In genomic region chr5:109191153-109191558, GRCh38 we compare ENCODE assay signal across 10 cellular contexts.
DNase-seq lines count a peak whose midpoint lies in the region; ATAC-seq and TF ChIP-seq lines count a peak whose summit lies in the region.
"Had no signal": no experiment of that assay in that cellular context is flagged by ENCODE, and none has a peak within 500 bp of the region (broad histone marks: within the 10 kb centered on the region; RNA-seq: fewer than 3 reads in every experiment).

No MANE protein-coding gene starts in this region.

- H3F3A ChIP-seq in SK-N-SH (replicated peaks; ENCODE audit: insufficient read depth) = peaks cover 5% of the 10 kb centered on the region

- H3K36me3 Mint-ChIP-seq in activated T-helper 17 cell treated with anti-CD3 and anti-CD28 coated beads, Interleukin-2, amount 50 U/mL, for 72 hours (ENCODE audit: low read depth) = no peaks in the 10 kb centered on the region

- H2AFZ ChIP-seq in SK-N-SH (ENCODE audit: low read depth) = no peak overlapping the region

- WGBS in SK-N-SH (ENCODE audit: low lambda C conversion rate) = 68% methylated on average over 2 of the region's 2 CpGs

- no peaks in the 10 kb centered on the region for H4K20me1 ChIP-seq in SK-N-SH (ENCODE audit: insufficient read depth)
- H4K20me1 ChIP-seq: BLaER1 had no signal

- ATAC-seq in SK-N-SH treated with all-trans-retinoic acid at 6 μM for 48 hours (peak; percentile 44), HG03025 (IDR thresholded peaks at IDR 0.05; ENCODE audit: low FRiP score, unreplicated experiment) (peak; percentile 57)
- ATAC-seq in activated T-helper 17 cell treated with anti-CD3 and anti-CD28 coated beads, Interleukin-2, amount 50 U/mL, for 72 hours (replicated peaks) = no peak
- ATAC-seq: Panc1 had no signal

- TF ChIP-seq EP300 in SK-N-SH (IDR thresholded peaks at IDR 0.05; ENCODE audit: borderline replicate concordance in 1 of 2, low read depth in 1 of 2, low read length in 1 of 2) = no peak

- no peak for TF ChIP-seq CTCF in SK-N-SH (IDR thresholded peaks at IDR 0.05)

- no peaks in the 10 kb centered on the region for H3K9me3 ChIP-seq in SK-N-SH
- no peaks in the 10 kb centered on the region for H3K9me3 ChIP-seq in SJCRH30 (replicated peaks)
- H3K9me3 ChIP-seq: BLaER1 had no signal

- POLR2A ChIA-PET in SK-N-SH (lab: Yijun Ruan, JAX) = no interaction called here

- H3K4me1 ChIP-seq in SK-N-SH (ENCODE audit: control insufficient read depth in 1 of 2, insufficient read depth in 2 of 2, low read depth in 1 of 2, low read length in 1 of 2) (peaks cover 0 to 9% of the 10 kb centered on the region in 2 experiments; a peak in 1 of 4 replicates), SJCRH30 (no peaks in the 10 kb centered on the region)
- H3K4me1 ChIP-seq: BLaER1 had no signal

- H3K9me3 Mint-ChIP-seq in activated T-helper 17 cell treated with anti-CD3 and anti-CD28 coated beads, Interleukin-2, amount 50 U/mL, for 72 hours = no peaks in the 10 kb centered on the region

- no peak overlapping the region for H3K9ac ChIP-seq in SK-N-SH
- H3K9ac ChIP-seq: BLaER1 had no signal

- no peak overlapping the region for H3K4me2 ChIP-seq in SK-N-SH
- H3K4me2 ChIP-seq: BLaER1 had no signal

- DNase-seq in SK-N-SH (no peak), renal cortical epithelial cell (ENCODE audit: low read depth) (peak; percentile 80), SJCRH30 (no peak), NCI-H1930 (lab: John Stamatoyannopoulos, UW) (no peak), midbrain (lab: John Stamatoyannopoulos, UW) (no peak)

- no peaks in the 10 kb centered on the region for H3K9me2 ChIP-seq in SK-N-SH

- peak overlapping the region; percentile 11 for H3K4me3 Mint-ChIP-seq in activated T-helper 17 cell treated with anti-CD3 and anti-CD28 coated beads, Interleukin-2, amount 50 U/mL, for 72 hours

- H3K27me3 ChIP-seq in SK-N-SH (ENCODE audit: insufficient read depth) (no peaks in the 10 kb centered on the region), SJCRH30 (no peaks in the 10 kb centered on the region)
- H3K27me3 ChIP-seq: BLaER1 had no signal

- peaks cover 4% of the 10 kb centered on the region for H3K4me1 Mint-ChIP-seq in activated T-helper 17 cell treated with anti-CD3 and anti-CD28 coated beads, Interleukin-2, amount 50 U/mL, for 72 hours

- no peak for TF ChIP-seq RAD21 in SK-N-SH (IDR thresholded peaks at IDR 0.05; ENCODE audit: low read length)

- H3K27ac Mint-ChIP-seq in activated T-helper 17 cell treated with anti-CD3 and anti-CD28 coated beads, Interleukin-2, amount 50 U/mL, for 72 hours = peak overlapping the region; percentile 29

- H3K36me3 ChIP-seq in SK-N-SH (replicated peaks in 1 of 2; ENCODE audit: control insufficient read depth in 1 of 2, insufficient read depth in 2 of 2, low read length in 1 of 2) = peaks cover 5 to 6% of the 10 kb centered on the region in 2 experiments
- H3K36me3 ChIP-seq in SJCRH30 = no peaks in the 10 kb centered on the region

- CTCF ChIA-PET in SK-N-SH (lab: Yijun Ruan, JAX) = no interaction called here

- H3K79me2 ChIP-seq in SK-N-SH (ENCODE audit: insufficient read depth) = no peaks in the 10 kb centered on the region

- no peaks in the 10 kb centered on the region for H3K27me3 Mint-ChIP-seq in activated T-helper 17 cell treated with anti-CD3 and anti-CD28 coated beads, Interleukin-2, amount 50 U/mL, for 72 hours

- H3K27ac ChIP-seq in SK-N-SH (ENCODE audit: low read depth in 2 of 2, low read length in 1 of 2) (no peak overlapping the region), SJCRH30 (no peak overlapping the region)
- H3K27ac ChIP-seq: BLaER1 had no signal

- H3K4me3 ChIP-seq in SK-N-SH (ENCODE audit: low read depth in 2 of 2, low read length in 1 of 2) (no peak overlapping the region), SJCRH30 (no peak overlapping the region)
- H3K4me3 ChIP-seq: BLaER1 had no signal

TF ChIP-seq in SK-N-SH treated with all-trans-retinoic acid at 6 μM for 48 hours, 23 proteins besides CTCF, POLR2A, EP300 and RAD21 (continues in another document):
- TF ChIP-seq, protein P1, sequence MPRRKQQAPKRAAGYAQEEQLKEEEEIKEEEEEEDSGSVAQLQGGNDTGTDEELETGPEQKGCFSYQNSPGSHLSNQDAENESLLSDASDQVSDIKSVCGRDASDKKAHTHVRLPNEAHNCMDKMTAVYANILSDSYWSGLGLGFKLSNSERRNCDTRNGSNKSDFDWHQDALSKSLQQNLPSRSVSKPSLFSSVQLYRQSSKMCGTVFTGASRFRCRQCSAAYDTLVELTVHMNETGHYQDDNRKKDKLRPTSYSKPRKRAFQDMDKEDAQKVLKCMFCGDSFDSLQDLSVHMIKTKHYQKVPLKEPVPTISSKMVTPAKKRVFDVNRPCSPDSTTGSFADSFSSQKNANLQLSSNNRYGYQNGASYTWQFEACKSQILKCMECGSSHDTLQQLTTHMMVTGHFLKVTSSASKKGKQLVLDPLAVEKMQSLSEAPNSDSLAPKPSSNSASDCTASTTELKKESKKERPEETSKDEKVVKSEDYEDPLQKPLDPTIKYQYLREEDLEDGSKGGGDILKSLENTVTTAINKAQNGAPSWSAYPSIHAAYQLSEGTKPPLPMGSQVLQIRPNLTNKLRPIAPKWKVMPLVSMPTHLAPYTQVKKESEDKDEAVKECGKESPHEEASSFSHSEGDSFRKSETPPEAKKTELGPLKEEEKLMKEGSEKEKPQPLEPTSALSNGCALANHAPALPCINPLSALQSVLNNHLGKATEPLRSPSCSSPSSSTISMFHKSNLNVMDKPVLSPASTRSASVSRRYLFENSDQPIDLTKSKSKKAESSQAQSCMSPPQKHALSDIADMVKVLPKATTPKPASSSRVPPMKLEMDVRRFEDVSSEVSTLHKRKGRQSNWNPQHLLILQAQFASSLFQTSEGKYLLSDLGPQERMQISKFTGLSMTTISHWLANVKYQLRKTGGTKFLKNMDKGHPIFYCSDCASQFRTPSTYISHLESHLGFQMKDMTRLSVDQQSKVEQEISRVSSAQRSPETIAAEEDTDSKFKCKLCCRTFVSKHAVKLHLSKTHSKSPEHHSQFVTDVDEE (CRISPR knock-in tag; IDR thresholded peaks at IDR 0.05) = no peak
- no peak for TF ChIP-seq ZFP30 (CRISPR knock-in tag; IDR thresholded peaks at IDR 0.05)
- TF ChIP-seq ESRRG (CRISPR knock-in tag; IDR thresholded peaks at IDR 0.05) = no peak
- TF ChIP-seq TOX (CRISPR knock-in tag; IDR thresholded peaks at IDR 0.05; ENCODE audit: borderline replicate concordance) = no peak
- TF ChIP-seq ZC3H10 (CRISPR knock-in tag; IDR thresholded peaks at IDR 0.05) = no peak
- no peak for TF ChIP-seq SNAI2 (CRISPR knock-in tag; IDR thresholded peaks at IDR 0.05)
- no peak for TF ChIP-seq OSR1 (CRISPR knock-in tag; IDR thresholded peaks at IDR 0.05)
- TF ChIP-seq ZFP3 (CRISPR knock-in tag; IDR thresholded peaks at IDR 0.05) = no peak
- no peak for TF ChIP-seq RARB (CRISPR knock-in tag; IDR thresholded peaks at IDR 0.05)

TF ChIP-seq in SK-N-SH, 30 proteins besides CTCF, POLR2A, EP300 and RAD21:
- no peak for TF ChIP-seq FOSL2 (IDR thresholded peaks at IDR 0.05; ENCODE audit: borderline replicate concordance, low read depth)
- no peak for TF ChIP-seq ELF1 (IDR thresholded peaks at IDR 0.05)
- no peak for TF ChIP-seq NRF1 (IDR thresholded peaks at IDR 0.05; ENCODE audit: low read depth, low read length)
- TF ChIP-seq FOXJ3 (CRISPR knock-in tag; IDR thresholded peaks at IDR 0.05) = no peak
- TF ChIP-seq GATA2 (CRISPR knock-in tag; IDR thresholded peaks at IDR 0.05) = no peak
- TF ChIP-seq JUND (IDR thresholded peaks at IDR 0.05) = no peak; the same call in 1 of the 2 replicates
- no peak for TF ChIP-seq NFIC (IDR thresholded peaks at IDR 0.05; ENCODE audit: borderline replicate concordance)
- TF ChIP-seq EZH2phosphoT487 (IDR thresholded peaks at IDR 0.05; ENCODE audit: borderline replicate concordance, low read depth) = no peak
- TF ChIP-seq RCOR1 (IDR thresholded peaks at IDR 0.05; ENCODE audit: low read length) = no peak
- no peak for TF ChIP-seq POLR2AphosphoS5 (IDR thresholded peaks at IDR 0.05; ENCODE audit: low read depth, low read length)
- TF ChIP-seq SMC3 (IDR thresholded peaks at IDR 0.05; ENCODE audit: low read depth, low read length) = no peak
- no peak for TF ChIP-seq REST (IDR thresholded peaks at IDR 0.05; ENCODE audit: low read depth, low read length)
- TF ChIP-seq, protein P2, sequence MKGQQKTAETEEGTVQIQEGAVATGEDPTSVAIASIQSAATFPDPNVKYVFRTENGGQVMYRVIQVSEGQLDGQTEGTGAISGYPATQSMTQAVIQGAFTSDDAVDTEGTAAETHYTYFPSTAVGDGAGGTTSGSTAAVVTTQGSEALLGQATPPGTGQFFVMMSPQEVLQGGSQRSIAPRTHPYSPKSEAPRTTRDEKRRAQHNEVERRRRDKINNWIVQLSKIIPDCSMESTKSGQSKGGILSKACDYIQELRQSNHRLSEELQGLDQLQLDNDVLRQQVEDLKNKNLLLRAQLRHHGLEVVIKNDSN (IDR thresholded peaks at IDR 0.05; ENCODE audit: borderline replicate concordance, low read depth) = no peak
